Comparison of ENCODE assay signal across 25 cellular contexts in the genomic region with DNA sequence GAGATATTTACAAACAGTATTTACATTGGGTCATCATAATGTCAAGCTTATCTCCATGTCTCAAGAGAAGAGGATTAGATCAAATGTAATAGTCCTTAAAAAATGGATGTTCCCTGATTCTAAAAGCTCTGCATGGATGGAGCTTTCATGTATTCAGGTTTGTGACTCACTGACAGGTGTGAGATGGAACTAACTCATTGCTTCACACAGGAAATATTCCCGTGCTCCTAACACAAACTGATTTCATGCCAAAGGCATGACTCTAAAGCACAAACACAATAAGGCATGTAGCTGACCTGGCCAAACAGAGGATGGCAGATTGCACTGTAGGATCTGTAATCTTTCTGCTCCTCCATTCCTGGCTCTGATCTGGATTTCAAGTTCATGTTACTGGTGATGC.
DNase-seq lines count a peak whose midpoint lies in the region; ATAC-seq and TF ChIP-seq lines count a peak whose summit lies in the region.
"Had no signal": no experiment of that assay in that cellular context is flagged by ENCODE, and none has a peak within 500 bp of the region (broad histone marks: within the 10 kb centered on the region; RNA-seq: fewer than 3 reads in every experiment).

No MANE protein-coding gene starts in this region.

- H3K9me3 Mint-ChIP-seq in activated T-cell treated with anti-CD3 and anti-CD28 coated beads, Interleukin-2, amount 50 U/mL, for 72 hours, result no peaks in the 10 kb centered on the region
- H3K9me3 Mint-ChIP-seq: activated naive CD8-positive, alpha-beta T cell treated with anti-CD3 and anti-CD28 coated beads, Interleukin-2, amount 50 U/mL, for 24 hours; activated T-cell treated with anti-CD3 and anti-CD28 coated beads, Interleukin-2, amount 50 U/mL, for 4 hours; CD4-positive, alpha-beta T cell; naive B cell; stimulated activated naive CD8-positive, alpha-beta T cell treated with anti-CD3 and anti-CD28 coated beads, Interleukin-15, Interleukin-2, amounts not matched to agents 100 ng/mL and 50 ng/mL, for 24 hours had no signal

- no peaks in the 10 kb centered on the region for H3K36me3 Mint-ChIP-seq in activated T-cell treated with anti-CD3 and anti-CD28 coated beads, Interleukin-2, amount 50 U/mL, for 72 hours (ENCODE audit: insufficient read depth in 2 of 2)
- H3K36me3 Mint-ChIP-seq: naive B cell had no signal

- H3K4me3 Mint-ChIP-seq in activated T-cell treated with anti-CD3 and anti-CD28 coated beads, Interleukin-2, amount 50 U/mL, for 72 hours, result no peak overlapping the region
- H3K4me3 Mint-ChIP-seq: activated naive CD8-positive, alpha-beta T cell treated with anti-CD3 and anti-CD28 coated beads, Interleukin-2, amount 50 U/mL, for 24 hours; activated T-cell treated with anti-CD3 and anti-CD28 coated beads, Interleukin-2, amount 50 U/mL, for 4 hours; CD4-positive, alpha-beta T cell; naive B cell; stimulated activated naive CD8-positive, alpha-beta T cell treated with anti-CD3 and anti-CD28 coated beads, Interleukin-15, Interleukin-2, amounts not matched to agents 100 ng/mL and 50 ng/mL, for 24 hours had no signal

- H3K27me3 Mint-ChIP-seq in activated T-cell treated with anti-CD3 and anti-CD28 coated beads, Interleukin-2, amount 50 U/mL, for 72 hours (ENCODE audit: low read depth), result peaks cover 15% of the 10 kb centered on the region
- H3K27me3 Mint-ChIP-seq: stimulated activated naive CD8-positive, alpha-beta T cell treated with anti-CD3 and anti-CD28 coated beads, Interleukin-15, Interleukin-2, amounts not matched to agents 100 ng/mL and 50 ng/mL, for 24 hours had no signal

- H3K27ac Mint-ChIP-seq in activated T-cell treated with anti-CD3 and anti-CD28 coated beads, Interleukin-2, amount 50 U/mL, for 72 hours, result no peak overlapping the region
- H3K27ac Mint-ChIP-seq: activated naive CD8-positive, alpha-beta T cell treated with anti-CD3 and anti-CD28 coated beads, Interleukin-2, amount 50 U/mL, for 24 hours; CD4-positive, alpha-beta T cell; naive B cell; progenitor cell of endocrine pancreas; stimulated activated naive CD8-positive, alpha-beta T cell treated with anti-CD3 and anti-CD28 coated beads, Interleukin-15, Interleukin-2, amounts not matched to agents 100 ng/mL and 50 ng/mL, for 24 hours had no signal

- H3K4me3 ChIP-seq in epithelial cell of esophagus (ENCODE audit: low read length), result no peak overlapping the region
- H3K4me3 ChIP-seq: body of pancreas, PC-9, thoracic aorta had no signal

- TF ChIP-seq CTCF in epithelial cell of esophagus (IDR thresholded peaks at IDR 0.05; ENCODE audit: insufficient read depth, low read depth, low read length, missing control alignments), result no peak

- DNase-seq in DMS53 (lab: John Stamatoyannopoulos, UW) (peak; percentile 81), M059J (ENCODE audit: low read depth) (peak; percentile 66), epithelial cell of esophagus (ENCODE audit: low read depth) (peak; percentile 95), kidney tubule cell (ENCODE audit: low spot score) (peak; percentile 89), KBM-7 (no peak)
- no peak for DNase-seq in activated T-cell treated with anti-CD3 and anti-CD28 coated beads, Interleukin-2, amount 50 U/mL, for 72 hours
- DNase-seq: activated CD4-positive, alpha-beta T cell treated with anti-CD3 and anti-CD28 coated beads for 48 hours; activated naive CD8-positive, alpha-beta T cell treated with anti-CD3 and anti-CD28 coated beads, Interleukin-2, amount 50 U/mL, for 24 hours; activated T-cell treated with anti-CD3 and anti-CD28 coated beads, Interleukin-2, amount 50 U/mL, for 4 hours; body of pancreas; CD4-positive, alpha-beta T cell; GDM1; Karpas-422; mesenchymal stem cell; naive B cell; NCI-H510A; PC-9; SHP77 had no signal

- no peak for ATAC-seq in GM18868 (IDR thresholded peaks at IDR 0.05; ENCODE audit: unreplicated experiment)
- ATAC-seq in activated T-cell treated with anti-CD3 and anti-CD28 coated beads, Interleukin-2, amount 50 U/mL, for 72 hours (replicated peaks in 1 of 2), result no peak
- no peak for ATAC-seq in HG02970 (IDR thresholded peaks at IDR 0.05; ENCODE audit: low FRiP score, unreplicated experiment)
- ATAC-seq: activated naive CD8-positive, alpha-beta T cell treated with anti-CD3 and anti-CD28 coated beads, Interleukin-2, amount 50 U/mL, for 24 hours; activated T-cell treated with anti-CD3 and anti-CD28 coated beads, Interleukin-2, amount 50 U/mL, for 4 hours; body of pancreas; HCT116; sciatic nerve had no signal

- in situ Hi-C loops in KBM-7 (cut with MboI; ENCODE audit: low pct_unique_long_range_greater_than_20kb, low sequenced_read_pairs), result no loop called here

- H3K4me1 Mint-ChIP-seq in activated T-cell treated with anti-CD3 and anti-CD28 coated beads, Interleukin-2, amount 50 U/mL, for 72 hours (ENCODE audit: low read depth), result no peaks in the 10 kb centered on the region
- H3K4me1 Mint-ChIP-seq: activated naive CD8-positive, alpha-beta T cell treated with anti-CD3 and anti-CD28 coated beads, Interleukin-2, amount 50 U/mL, for 24 hours; naive B cell had no signal

Comparison
In these comparisons a context has a peak if more than half of its experiments do, and no peak if none do; other contexts are left out.
1. DNase-seq: peak in DMS53 (single experiment), M059J (single experiment), epithelial cell of esophagus (single experiment) and kidney tubule cell (single experiment); none in KBM-7 (single experiment) and activated T-cell treated with anti-CD3 and anti-CD28 coated beads, Interleukin-2, amount 50 U/mL, for 72 hours (0 of 2).